ENCODE assay signal across 9 cellular contexts in genomic region chr11:34075178-34075820, GRCh38. TPM values are rescaled to one million over a fixed set of nuclear protein-coding genes. Genes with fewer than 3 reads are reported as not detected.
DNase-seq lines count a peak whose midpoint lies in the region; ATAC-seq and TF ChIP-seq lines count a peak whose summit lies in the region.
"Had no signal": no experiment of that assay in that cellular context is flagged by ENCODE, and none has a peak within 500 bp of the region (broad histone marks: within the 10 kb centered on the region; RNA-seq: fewer than 3 reads in every experiment).

No MANE protein-coding gene starts in this region.

- no peaks in the 10 kb centered on the region for H3K27me3 Mint-ChIP-seq in activated T-helper 17 cell treated with anti-CD3 and anti-CD28 coated beads, Interleukin-2, amount 50 U/mL, for 72 hours

- H3K27me3 ChIP-seq in A673 (replicated peaks; ENCODE audit: insufficient read depth, low read depth, low read length, poor library complexity): no peaks in the 10 kb centered on the region
- H3K27me3 ChIP-seq: MG63 had no signal

- H3K36me3 Mint-ChIP-seq in activated T-helper 17 cell treated with anti-CD3 and anti-CD28 coated beads, Interleukin-2, amount 50 U/mL, for 72 hours (ENCODE audit: low read depth): peaks cover 97% of the 10 kb centered on the region

- H3K4me3 ChIP-seq in A673 (ENCODE audit: low read depth, low read length, poor library complexity, severe bottlenecking): no peak overlapping the region
- H3K4me3 ChIP-seq: MG63 had no signal

- BruUV-seq in A673 (replicated peaks; lab: Mats Ljungman, UMichigan): no TSS peak

- DNase-seq in A673 (ENCODE audit: low spot score) (peak; percentile 93), HCEC 1CT (peak; percentile 71), globus pallidus (ENCODE audit: low spot score) (peak; percentile 11), D341Med (ENCODE audit: low spot score) (no peak), NCI-H2171 treated with DMSO at 0.1 percent for 48 hours (lab: John Stamatoyannopoulos, UW) (no peak)
- DNase-seq: MG63 had no signal

- peak; percentile 49 for ATAC-seq in activated T-helper 17 cell treated with anti-CD3 and anti-CD28 coated beads, Interleukin-2, amount 50 U/mL, for 72 hours (replicated peaks)
- no peak for ATAC-seq in HG02973 (IDR thresholded peaks at IDR 0.05; ENCODE audit: unreplicated experiment)
- ATAC-seq in HG02852 (IDR thresholded peaks at IDR 0.05; ENCODE audit: unreplicated experiment): no peak

- H3K4me1 Mint-ChIP-seq in activated T-helper 17 cell treated with anti-CD3 and anti-CD28 coated beads, Interleukin-2, amount 50 U/mL, for 72 hours: peaks cover 13% of the 10 kb centered on the region

- H3K4me1 ChIP-seq in A673 (ENCODE audit: insufficient read depth, low read length, poor library complexity, severe bottlenecking): peaks cover 74% of the 10 kb centered on the region

- no peaks in the 10 kb centered on the region for H3K9me3 ChIP-seq in A673 (ENCODE audit: low read depth, low read length, poor library complexity, severe bottlenecking)
- H3K9me3 ChIP-seq: MG63 had no signal

- no peaks in the 10 kb centered on the region for H3K9me3 Mint-ChIP-seq in activated T-helper 17 cell treated with anti-CD3 and anti-CD28 coated beads, Interleukin-2, amount 50 U/mL, for 72 hours

- CTCF ChIA-PET in A673 (lab: Charles Lee): interaction anchor here (1.4 kb wide), 1 partner anchor 87 kb away, joined by 3 read pairs; no protein-coding TSS in a partner anchor

- H3K27ac ChIP-seq in A673 (ENCODE audit: low read depth, low read length, poor library complexity, severe bottlenecking): peak overlapping the region; percentile 67

- intact Hi-C loops in A673 (cut with micrococcal nuclease; ENCODE audit: unreplicated experiment): no loop called here

- H3K36me3 ChIP-seq in A673 (ENCODE audit: insufficient read depth, low read length, poor library complexity, severe bottlenecking): peaks cover 97% of the 10 kb centered on the region

- POLR2A ChIA-PET in A673 (lab: Charles Lee; ENCODE audit: low non-redundant PET): interaction anchor here (0.5 to 1.0 kb wide), 4 partner anchors 13 to 30 kb away, joined by 3 to 16 read pairs (median 4); no protein-coding TSS in a partner anchor

- no peak for TF ChIP-seq CTCF in A673 (conservative IDR thresholded peaks at IDR 0.05; ENCODE audit: low read depth, low read length)

- H3K4me3 Mint-ChIP-seq in activated T-helper 17 cell treated with anti-CD3 and anti-CD28 coated beads, Interleukin-2, amount 50 U/mL, for 72 hours: peak overlapping the region; percentile 15

- peak overlapping the region; percentile 49 for H3K27ac Mint-ChIP-seq in activated T-helper 17 cell treated with anti-CD3 and anti-CD28 coated beads, Interleukin-2, amount 50 U/mL, for 72 hours

RNA-seq across cellular contexts. Expression of gene CAPRIN1, which starts 23.8 kb away (rescaled TPM):
- 1,416 and 1,470 TPM in 2 replicates for total RNA-seq in A673 (2021)
- total RNA-seq in activated T-helper 17 cell treated with anti-CD3 and anti-CD28 coated beads, Interleukin-2, amount 50 U/mL, for 72 hours: 100 to 1,000 TPM; 151 to 262 TPM

RNA-seq across cellular contexts. Expression of gene NAT10, which starts 30.1 kb away (rescaled TPM):
- 180 and 192 TPM in 2 replicates for total RNA-seq in A673 (2021)
- 100 to 1,000 TPM; 113 to 138 TPM for total RNA-seq in activated T-helper 17 cell treated with anti-CD3 and anti-CD28 coated beads, Interleukin-2, amount 50 U/mL, for 72 hours

Comparison
In these comparisons a context has a peak if more than half of its experiments do, and no peak if none do; other contexts are left out.
1. DNase-seq: peak in A673 (single experiment), HCEC 1CT (single experiment) and globus pallidus (single experiment); none in D341Med (single experiment) and NCI-H2171 treated with DMSO at 0.1 percent for 48 hours (single experiment).